3 cellular contexts compared by ENCODE assay signal in the genomic region with DNA sequence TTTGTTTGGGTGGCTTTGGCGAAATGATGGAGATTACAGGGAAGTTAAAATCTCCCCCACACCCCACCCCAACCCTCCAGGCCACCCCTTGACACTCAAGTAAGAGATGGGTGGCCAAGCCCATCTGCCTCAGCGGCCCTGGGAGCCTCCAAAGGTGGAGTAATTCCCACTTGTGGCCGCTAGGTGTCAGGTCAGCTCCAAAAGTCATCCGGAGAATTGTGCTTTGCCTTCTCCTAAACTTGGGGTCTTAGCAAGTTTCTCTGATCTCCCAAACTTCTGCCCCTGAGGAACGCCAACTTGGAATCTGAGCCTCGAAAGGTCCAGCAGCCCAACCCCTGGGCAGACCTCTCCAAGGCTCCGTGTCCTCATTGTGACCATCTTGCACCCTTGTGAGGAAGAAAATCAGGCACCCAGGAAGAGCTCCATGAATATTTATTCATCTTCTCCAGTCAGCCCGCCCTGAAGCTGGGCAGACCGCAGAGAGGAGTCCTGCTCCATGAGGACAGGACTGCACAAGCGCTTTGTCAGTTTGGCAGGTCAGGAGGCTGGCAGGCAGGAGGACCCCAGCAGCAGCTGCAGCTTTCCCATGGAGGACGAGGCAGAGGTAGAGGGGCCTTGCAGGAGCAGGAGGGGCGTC.
TF ChIP-seq lines count a peak whose summit lies in the region.

No MANE protein-coding gene starts in this region.

TF ChIP-seq in A549, 52 proteins besides CTCF, POLR2A, EP300 and RAD21:
- peak; percentile 82 for TF ChIP-seq SMC3 (IDR thresholded peaks at IDR 0.05)
- no peak for TF ChIP-seq KDM5A (IDR thresholded peaks at IDR 0.05)
- TF ChIP-seq RFX5 (IDR thresholded peaks at IDR 0.05) = no peak
- TF ChIP-seq, protein P1, sequence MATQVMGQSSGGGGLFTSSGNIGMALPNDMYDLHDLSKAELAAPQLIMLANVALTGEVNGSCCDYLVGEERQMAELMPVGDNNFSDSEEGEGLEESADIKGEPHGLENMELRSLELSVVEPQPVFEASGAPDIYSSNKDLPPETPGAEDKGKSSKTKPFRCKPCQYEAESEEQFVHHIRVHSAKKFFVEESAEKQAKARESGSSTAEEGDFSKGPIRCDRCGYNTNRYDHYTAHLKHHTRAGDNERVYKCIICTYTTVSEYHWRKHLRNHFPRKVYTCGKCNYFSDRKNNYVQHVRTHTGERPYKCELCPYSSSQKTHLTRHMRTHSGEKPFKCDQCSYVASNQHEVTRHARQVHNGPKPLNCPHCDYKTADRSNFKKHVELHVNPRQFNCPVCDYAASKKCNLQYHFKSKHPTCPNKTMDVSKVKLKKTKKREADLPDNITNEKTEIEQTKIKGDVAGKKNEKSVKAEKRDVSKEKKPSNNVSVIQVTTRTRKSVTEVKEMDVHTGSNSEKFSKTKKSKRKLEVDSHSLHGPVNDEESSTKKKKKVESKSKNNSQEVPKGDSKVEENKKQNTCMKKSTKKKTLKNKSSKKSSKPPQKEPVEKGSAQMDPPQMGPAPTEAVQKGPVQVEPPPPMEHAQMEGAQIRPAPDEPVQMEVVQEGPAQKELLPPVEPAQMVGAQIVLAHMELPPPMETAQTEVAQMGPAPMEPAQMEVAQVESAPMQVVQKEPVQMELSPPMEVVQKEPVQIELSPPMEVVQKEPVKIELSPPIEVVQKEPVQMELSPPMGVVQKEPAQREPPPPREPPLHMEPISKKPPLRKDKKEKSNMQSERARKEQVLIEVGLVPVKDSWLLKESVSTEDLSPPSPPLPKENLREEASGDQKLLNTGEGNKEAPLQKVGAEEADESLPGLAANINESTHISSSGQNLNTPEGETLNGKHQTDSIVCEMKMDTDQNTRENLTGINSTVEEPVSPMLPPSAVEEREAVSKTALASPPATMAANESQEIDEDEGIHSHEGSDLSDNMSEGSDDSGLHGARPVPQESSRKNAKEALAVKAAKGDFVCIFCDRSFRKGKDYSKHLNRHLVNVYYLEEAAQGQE (IDR thresholded peaks at IDR 0.05) = no peak

TF ChIP-seq in GM12891, 5 proteins besides CTCF, POLR2A, EP300 and RAD21:
- TF ChIP-seq PAX5 (IDR thresholded peaks at IDR 0.05; ENCODE audit: insufficient read depth, low read length, severe bottlenecking) (no peak), POU2F2 (IDR thresholded peaks at IDR 0.05; ENCODE audit: low read depth, low read length) (no peak), TAF1 (IDR thresholded peaks at IDR 0.05; ENCODE audit: low read depth, low read length) (no peak), SPI1 (IDR thresholded peaks at IDR 0.05; ENCODE audit: low read depth, low read length) (no peak), POLR2AphosphoS5 (IDR thresholded peaks at IDR 0.05; ENCODE audit: low read depth, low read length) (no peak)

TF ChIP-seq in H1, 55 proteins besides CTCF, POLR2A, EP300 and RAD21:
- TF ChIP-seq GABPA (IDR thresholded peaks at IDR 0.05; ENCODE audit: borderline replicate concordance, insufficient read depth, low read length) (no peak), RXRA (IDR thresholded peaks at IDR 0.05; ENCODE audit: insufficient read depth, low read depth, low read length) (no peak), EZH2 (IDR thresholded peaks at IDR 0.05; ENCODE audit: low read depth, low read length, severe bottlenecking) (no peak), GTF2F1 (IDR thresholded peaks at IDR 0.05; ENCODE audit: borderline replicate concordance, low read depth, low read length) (no peak), ATF3 (IDR thresholded peaks at IDR 0.05; ENCODE audit: insufficient read depth, low read depth, low read length) (no peak), RNF2 (IDR thresholded peaks at IDR 0.05; ENCODE audit: borderline replicate concordance, low read depth, low read length, missing control alignments, poor library complexity, severe bottlenecking) (no peak), MAFK (IDR thresholded peaks at IDR 0.05; ENCODE audit: low read depth, low read length) (no peak), CBX5 (IDR thresholded peaks at IDR 0.05; ENCODE audit: low read depth, low read length) (no peak), KDM5A (IDR thresholded peaks at IDR 0.05; ENCODE audit: low read length) (no peak), TAF7 (optimal IDR thresholded peaks at IDR 0.05; ENCODE audit: borderline replicate concordance, low read depth, low read length) (no peak), SP2 (IDR thresholded peaks at IDR 0.05; ENCODE audit: low read length) (no peak), JUND (IDR thresholded peaks at IDR 0.05; ENCODE audit: low read length) (no peak)
- TF ChIP-seq, protein P2, sequence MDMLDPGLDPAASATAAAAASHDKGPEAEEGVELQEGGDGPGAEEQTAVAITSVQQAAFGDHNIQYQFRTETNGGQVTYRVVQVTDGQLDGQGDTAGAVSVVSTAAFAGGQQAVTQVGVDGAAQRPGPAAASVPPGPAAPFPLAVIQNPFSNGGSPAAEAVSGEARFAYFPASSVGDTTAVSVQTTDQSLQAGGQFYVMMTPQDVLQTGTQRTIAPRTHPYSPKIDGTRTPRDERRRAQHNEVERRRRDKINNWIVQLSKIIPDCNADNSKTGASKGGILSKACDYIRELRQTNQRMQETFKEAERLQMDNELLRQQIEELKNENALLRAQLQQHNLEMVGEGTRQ (IDR thresholded peaks at IDR 0.05; ENCODE audit: low read length) = no peak
